8 cellular contexts compared by ENCODE assay signal in genomic region chr20:45880988-45881788, GRCh38. TPM values are rescaled to one million over a fixed set of nuclear protein-coding genes. Genes with fewer than 3 reads are reported as not detected.
A peak's percentile ranks its signal among the peaks of the same experiment; 100 is the strongest.
DNase-seq lines count a peak whose midpoint lies in the region; ATAC-seq and TF ChIP-seq lines count a peak whose summit lies in the region.

ZSWIM1 (plus strand) TSS chr20:45881227; CDS start chr20:45882593, 1,366 bp downstream.

- TF ChIP-seq CTCF in GM10266 (IDR thresholded peaks at IDR 0.05; ENCODE audit: control insufficient read depth, insufficient read depth, low read depth, missing control alignments) (no peak), glutamatergic neuron (IDR thresholded peaks at IDR 0.05; ENCODE audit: partially characterized antibody, unreplicated experiment) (no peak), omental fat pad (IDR thresholded peaks at IDR 0.05) (no peak), testis (IDR thresholded peaks at IDR 0.05) (no peak)

- no peaks in the 10 kb centered on the region for H3K36me3 ChIP-seq in testis (ENCODE audit: low read depth, missing control alignments)

- H3K4me3 ChIP-seq in testis, result peak within 1 kb of the TSS; percentile 53 to 76

- no peaks in the 10 kb centered on the region for H3K9me3 ChIP-seq in testis

- H3K9me3 Mint-ChIP-seq in activated naive CD8-positive, alpha-beta T cell (ENCODE audit: low read depth), result no peaks in the 10 kb centered on the region
- no peaks in the 10 kb centered on the region for H3K9me3 Mint-ChIP-seq in glutamatergic neuron (ENCODE audit: unreplicated experiment)

- WGBS in testis, 2 donors, result 0 to 1% methylated on average over 20 to 23 of the region's 23 CpGs

- intact Hi-C loops in testis (cut with DNase I; ENCODE audit: low total_unique reads), result no loop called here

- peak within 1 kb of the TSS; percentile 95 for H3K4me3 Mint-ChIP-seq in activated naive CD8-positive, alpha-beta T cell
- H3K4me3 Mint-ChIP-seq in glutamatergic neuron (ENCODE audit: unreplicated experiment), result peak within 1 kb of the TSS; percentile 88

- peak; percentile 98 for ATAC-seq in HG02623 (IDR thresholded peaks at IDR 0.05; ENCODE audit: unreplicated experiment)
- peak; percentile 99 for ATAC-seq in SK-N-SH treated with all-trans-retinoic acid at 6 μM for 48 hours
- ATAC-seq in omental fat pad (ENCODE audit: low FRiP score), result peak; percentile 90

- no peak for TF ChIP-seq POLR2A in testis (IDR thresholded peaks at IDR 0.05)

- H3K4me1 ChIP-seq in testis, result peaks cover 20% of the 10 kb centered on the region

- H3K27me3 Mint-ChIP-seq in activated naive CD8-positive, alpha-beta T cell, result no peaks in the 10 kb centered on the region
- peaks cover 3% of the 10 kb centered on the region for H3K27me3 Mint-ChIP-seq in glutamatergic neuron (ENCODE audit: unreplicated experiment)

- peak within 1 kb of the TSS; percentile 95 for H3K27ac Mint-ChIP-seq in activated naive CD8-positive, alpha-beta T cell
- H3K27ac Mint-ChIP-seq in glutamatergic neuron (ENCODE audit: unreplicated experiment), result peak within 1 kb of the TSS; percentile 87

- no peaks in the 10 kb centered on the region for H3K27me3 ChIP-seq in testis

- H3K36me3 Mint-ChIP-seq in activated naive CD8-positive, alpha-beta T cell, result peaks cover 5% of the 10 kb centered on the region
- no peaks in the 10 kb centered on the region for H3K36me3 Mint-ChIP-seq in glutamatergic neuron (ENCODE audit: unreplicated experiment)

- DNase-seq in GM10266 (ENCODE audit: extremely low spot score), result peak; percentile 97
- peak; percentile 98 for DNase-seq in NCI-H1092 treated with DMSO at 0.1 percent for 48 hours (lab: John Stamatoyannopoulos, UW)
- DNase-seq in glutamatergic neuron, result peak; percentile 99
- peak; percentile 100 for DNase-seq in omental fat pad (ENCODE audit: low spot score)
- DNase-seq in testis, result peak; percentile 100

- peaks cover 38% of the 10 kb centered on the region for H3K4me1 Mint-ChIP-seq in activated naive CD8-positive, alpha-beta T cell (ENCODE audit: low read depth)
- H3K4me1 Mint-ChIP-seq in glutamatergic neuron (ENCODE audit: low read depth, unreplicated experiment), result peaks cover 9% of the 10 kb centered on the region

- H3K27ac ChIP-seq in testis, result peak within 1 kb of the TSS; percentile 81 to 93

TF ChIP-seq in SK-N-SH treated with all-trans-retinoic acid at 6 μM for 48 hours, 23 proteins besides CTCF, POLR2A, EP300 and RAD21:
- no peak for TF ChIP-seq RARB (CRISPR knock-in tag; IDR thresholded peaks at IDR 0.05)
- TF ChIP-seq CSRNP3 (CRISPR knock-in tag; IDR thresholded peaks at IDR 0.05), result no peak
- TF ChIP-seq, protein P1, sequence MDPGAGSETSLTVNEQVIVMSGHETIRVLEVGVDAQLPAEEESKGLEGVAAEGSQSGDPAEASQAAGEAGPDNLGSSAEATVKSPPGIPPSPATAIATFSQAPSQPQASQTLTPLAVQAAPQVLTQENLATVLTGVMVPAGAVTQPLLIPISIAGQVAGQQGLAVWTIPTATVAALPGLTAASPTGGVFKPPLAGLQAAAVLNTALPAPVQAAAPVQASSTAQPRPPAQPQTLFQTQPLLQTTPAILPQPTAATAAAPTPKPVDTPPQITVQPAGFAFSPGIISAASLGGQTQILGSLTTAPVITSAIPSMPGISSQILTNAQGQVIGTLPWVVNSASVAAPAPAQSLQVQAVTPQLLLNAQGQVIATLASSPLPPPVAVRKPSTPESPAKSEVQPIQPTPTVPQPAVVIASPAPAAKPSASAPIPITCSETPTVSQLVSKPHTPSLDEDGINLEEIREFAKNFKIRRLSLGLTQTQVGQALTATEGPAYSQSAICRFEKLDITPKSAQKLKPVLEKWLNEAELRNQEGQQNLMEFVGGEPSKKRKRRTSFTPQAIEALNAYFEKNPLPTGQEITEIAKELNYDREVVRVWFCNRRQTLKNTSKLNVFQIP (CRISPR knock-in tag; IDR thresholded peaks at IDR 0.05; ENCODE audit: borderline replicate concordance, low read depth), result no peak
- no peak for TF ChIP-seq TOX (CRISPR knock-in tag; IDR thresholded peaks at IDR 0.05; ENCODE audit: borderline replicate concordance)
- no peak for TF ChIP-seq BACH2 (CRISPR knock-in tag; IDR thresholded peaks at IDR 0.05; ENCODE audit: borderline replicate concordance)
- no peak for TF ChIP-seq ESRRG (CRISPR knock-in tag; IDR thresholded peaks at IDR 0.05)
- TF ChIP-seq OSR1 (CRISPR knock-in tag; IDR thresholded peaks at IDR 0.05), result no peak
- TF ChIP-seq ISL1 (CRISPR knock-in tag; IDR thresholded peaks at IDR 0.05), result no peak
- no peak for TF ChIP-seq SNAI2 (CRISPR knock-in tag; IDR thresholded peaks at IDR 0.05)
- no peak for TF ChIP-seq TSHZ2 (CRISPR knock-in tag; IDR thresholded peaks at IDR 0.05)
- TF ChIP-seq ZNF565 (CRISPR knock-in tag; conservative IDR thresholded peaks at IDR 0.05; ENCODE audit: low read depth), result no peak
- TF ChIP-seq ZNF8 (CRISPR knock-in tag; IDR thresholded peaks at IDR 0.05), result no peak
- no peak for TF ChIP-seq ZC3H10 (CRISPR knock-in tag; IDR thresholded peaks at IDR 0.05)
- no peak for TF ChIP-seq CREB5 (CRISPR knock-in tag; IDR thresholded peaks at IDR 0.05; ENCODE audit: low read depth)
- TF ChIP-seq ZNF70 (CRISPR knock-in tag; IDR thresholded peaks at IDR 0.05), result no peak

RNA-seq across cellular contexts. Expression of gene ZSWIM1, which starts in this region (rescaled TPM):
- total RNA-seq in glutamatergic neuron (ENCODE audit: unreplicated experiment), result 10.2 TPM
- total RNA-seq in omental fat pad, result 1 to 10 TPM; 5.5 to 9.9 (median 7.0) TPM
- total RNA-seq in testis, result 10 to 100 TPM; 24.0 to 24.5 TPM
- polyA plus RNA-seq in testis (ENCODE audit: insufficient read depth, low read depth, low replicate concordance), result 11.4 TPM

Comparison
In these comparisons a context has a peak if more than half of its experiments do, and no peak if none do; other contexts are left out.
1. Peak in every context shown above with its lines: DNase-seq, ATAC-seq, H3K4me3 ChIP-seq and H3K27ac ChIP-seq.